In genomic region chr1:7783178-7783711, GRCh38 we compare ENCODE assay signal across 8 cellular contexts. TPM values are rescaled to one million over a fixed set of nuclear protein-coding genes. Genes with fewer than 3 reads are reported as not detected.
DNase-seq lines count a peak whose midpoint lies in the region; ATAC-seq, FAIRE-seq and TF ChIP-seq lines count a peak whose summit lies in the region.

No MANE protein-coding gene starts in this region.

- H3K9me3 Mint-ChIP-seq in activated naive CD4-positive, alpha-beta T cell treated with anti-CD3 and anti-CD28 coated beads for 36 hours, result no peaks in the 10 kb centered on the region
- peaks cover 4% of the 10 kb centered on the region for H3K9me3 Mint-ChIP-seq in glutamatergic neuron (ENCODE audit: unreplicated experiment)

- no peaks in the 10 kb centered on the region for H3K9me3 ChIP-seq in neuron (ENCODE audit: low read length)

- intact Hi-C loops in activated naive CD4-positive, alpha-beta T cell treated with anti-CD3 and anti-CD28 coated beads for 36 hours (cut with micrococcal nuclease), result loop anchor here (1.0 to 10.0 kb wide), 4 partner anchors 12 to 1032 kb away; partner anchors contain the start of genes PARK7, RERE and VAMP3

- H3K4me1 ChIP-seq in neuron (ENCODE audit: insufficient read depth, low read length), result no peaks in the 10 kb centered on the region

- TF ChIP-seq POLR2A in GM12892 (IDR thresholded peaks at IDR 0.05; ENCODE audit: low read depth, low read length), result no peak

- TF ChIP-seq CTCF in glutamatergic neuron (IDR thresholded peaks at IDR 0.05; ENCODE audit: partially characterized antibody, unreplicated experiment), result no peak

- FAIRE-seq in GM12892 (lab: Jason Lieb, UNC), result peak; percentile 71

- peak overlapping the region; percentile 70 for H3K4me3 Mint-ChIP-seq in activated naive CD4-positive, alpha-beta T cell treated with anti-CD3 and anti-CD28 coated beads for 36 hours
- peak overlapping the region; percentile 84 for H3K4me3 Mint-ChIP-seq in glutamatergic neuron (ENCODE audit: unreplicated experiment)

- peak; percentile 85 for DNase-seq in AG20443 (ENCODE audit: low spot score)
- DNase-seq in GM12892 (ENCODE audit: insufficient read length), result peak; percentile 52
- peak; percentile 3 for DNase-seq in NCI-H524 treated with DMSO at 0.1 percent for 48 hours (lab: John Stamatoyannopoulos, UW)
- DNase-seq in activated naive CD4-positive, alpha-beta T cell treated with anti-CD3 and anti-CD28 coated beads for 36 hours, result peak; percentile 24
- peak; percentile 76 for DNase-seq in glutamatergic neuron
- no peak for DNase-seq in NCI-H2107 treated with DMSO at 0.1 percent for 48 hours (lab: John Stamatoyannopoulos, UW; ENCODE audit: unreplicated experiment)

- peak overlapping the region; percentile 55 for H2AFZ ChIP-seq in neuron (ENCODE audit: low read depth, low read length)

- peaks cover 22% of the 10 kb centered on the region for H3K4me1 Mint-ChIP-seq in activated naive CD4-positive, alpha-beta T cell treated with anti-CD3 and anti-CD28 coated beads for 36 hours (ENCODE audit: low read depth)
- no peaks in the 10 kb centered on the region for H3K4me1 Mint-ChIP-seq in glutamatergic neuron (ENCODE audit: low read depth, unreplicated experiment)

- peaks cover 30% of the 10 kb centered on the region for H3K36me3 ChIP-seq in neuron (ENCODE audit: insufficient read depth, low read length)

- peaks cover 4% of the 10 kb centered on the region for H3K36me3 Mint-ChIP-seq in activated naive CD4-positive, alpha-beta T cell treated with anti-CD3 and anti-CD28 coated beads for 36 hours (ENCODE audit: low read depth)
- H3K36me3 Mint-ChIP-seq in glutamatergic neuron (ENCODE audit: unreplicated experiment), result peaks cover 6% of the 10 kb centered on the region

- ATAC-seq in HG03135 (IDR thresholded peaks at IDR 0.05; ENCODE audit: unreplicated experiment), result no peak

- H3K4me3 ChIP-seq in neuron (ENCODE audit: low read length), result peak overlapping the region; percentile 47

- no peaks in the 10 kb centered on the region for H3K27me3 ChIP-seq in neuron (ENCODE audit: insufficient read depth, low read length)

- no peaks in the 10 kb centered on the region for H3K27me3 Mint-ChIP-seq in activated naive CD4-positive, alpha-beta T cell treated with anti-CD3 and anti-CD28 coated beads for 36 hours (ENCODE audit: low read depth)
- peaks cover 3% of the 10 kb centered on the region for H3K27me3 Mint-ChIP-seq in glutamatergic neuron (ENCODE audit: unreplicated experiment)

- H3K27ac Mint-ChIP-seq in activated naive CD4-positive, alpha-beta T cell treated with anti-CD3 and anti-CD28 coated beads for 36 hours, result no peak overlapping the region
- no peak overlapping the region for H3K27ac Mint-ChIP-seq in glutamatergic neuron (ENCODE audit: unreplicated experiment)

- CTCF ChIA-PET in activated naive CD4-positive, alpha-beta T cell treated with anti-CD3 and anti-CD28 coated beads for 36 hours (lab: Charles Lee), result interaction anchor here (2.3 kb wide), 1 partner anchor 115 kb away, joined by 9 read pairs; no protein-coding TSS in a partner anchor

RNA-seq across cellular contexts. Expression of gene PER3, which starts 0.8 kb away (rescaled TPM):
- polyA plus RNA-seq in GM12892 (2012; ENCODE audit: missing spikeins), result 0.93 TPM
- 1 to 10 TPM; 2.9 to 3.1 TPM for total RNA-seq in activated naive CD4-positive, alpha-beta T cell treated with anti-CD3 and anti-CD28 coated beads for 36 hours
- total RNA-seq in glutamatergic neuron (ENCODE audit: unreplicated experiment), result 3.6 TPM

RNA-seq across cellular contexts. Expression of gene VAMP3, which starts 12.1 kb away (rescaled TPM):
- 8.5 TPM for polyA plus RNA-seq in GM12892 (2012; ENCODE audit: missing spikeins)
- total RNA-seq in activated naive CD4-positive, alpha-beta T cell treated with anti-CD3 and anti-CD28 coated beads for 36 hours, result 10 to 100 TPM; 16.7 to 19.4 TPM
- total RNA-seq in glutamatergic neuron (ENCODE audit: unreplicated experiment), result 21.3 TPM
